Comparison of ENCODE assay signal across 8 cellular contexts in genomic region chr17:18185832-18186231, GRCh38. TPM values are rescaled to one million over a fixed set of nuclear protein-coding genes. Genes with fewer than 3 reads are reported as not detected.
DNase-seq lines count a peak whose midpoint lies in the region; ATAC-seq and TF ChIP-seq lines count a peak whose summit lies in the region.

No MANE protein-coding gene starts in this region.

- peaks cover 30% of the 10 kb centered on the region for H3K36me3 Mint-ChIP-seq in CD4-positive, CD25-positive, alpha-beta regulatory T cell
- peaks cover 40% of the 10 kb centered on the region for H3K36me3 Mint-ChIP-seq in nephron progenitor cell (ENCODE audit: low read depth)

- no peak for TF ChIP-seq CTCF in nephron progenitor cell (IDR thresholded peaks at IDR 0.05)

- peaks cover 16% of the 10 kb centered on the region for H3K36me3 ChIP-seq in CD4-positive, CD25-positive, alpha-beta regulatory T cell (ENCODE audit: control insufficient read depth, insufficient read depth, low read length)
- peaks cover 34% of the 10 kb centered on the region for H3K36me3 ChIP-seq in MG63

- H3K9me3 Mint-ChIP-seq in CD4-positive, CD25-positive, alpha-beta regulatory T cell: no peaks in the 10 kb centered on the region
- H3K9me3 Mint-ChIP-seq in nephron progenitor cell: no peaks in the 10 kb centered on the region

- no peaks in the 10 kb centered on the region for H3K9me3 ChIP-seq in CD4-positive, CD25-positive, alpha-beta regulatory T cell (ENCODE audit: control insufficient read depth in 2 of 2, low read length in 2 of 2)
- H3K9me3 ChIP-seq in MG63: no peaks in the 10 kb centered on the region

- H3K4me1 ChIP-seq in CD4-positive, CD25-positive, alpha-beta regulatory T cell (ENCODE audit: control insufficient read depth, insufficient read depth, low read length, poor library complexity, severe bottlenecking): peaks cover 71% of the 10 kb centered on the region

- peaks cover 6% of the 10 kb centered on the region for H3K27me3 Mint-ChIP-seq in CD4-positive, CD25-positive, alpha-beta regulatory T cell
- H3K27me3 Mint-ChIP-seq in nephron progenitor cell (ENCODE audit: low read depth, poor library complexity): no peaks in the 10 kb centered on the region

- H3K4me3 Mint-ChIP-seq in CD4-positive, CD25-positive, alpha-beta regulatory T cell: peak overlapping the region; percentile 97 to 98 (median 97)
- peak overlapping the region; percentile 95 for H3K4me3 Mint-ChIP-seq in nephron progenitor cell

- H3K27me3 ChIP-seq in CD4-positive, CD25-positive, alpha-beta regulatory T cell (ENCODE audit: control insufficient read depth, insufficient read depth, low read length): no peaks in the 10 kb centered on the region
- H3K27me3 ChIP-seq in MG63: no peaks in the 10 kb centered on the region

- H3K27ac Mint-ChIP-seq in CD4-positive, CD25-positive, alpha-beta regulatory T cell: peak overlapping the region in 2 of 3 donors; percentile 98
- peak overlapping the region; percentile 75 for H3K27ac Mint-ChIP-seq in nephron progenitor cell

- H3K27ac ChIP-seq in CD4-positive, CD25-positive, alpha-beta regulatory T cell (ENCODE audit: insufficient read depth, low read length, poor library complexity, severe bottlenecking): peak overlapping the region; percentile 96

- no peak for DNase-seq in CD4-positive, CD25-positive, alpha-beta regulatory T cell
- no peak for DNase-seq in MG63
- peak; percentile 50 for DNase-seq in dermis blood vessel endothelial cell
- no peak for DNase-seq in nephron progenitor cell
- no peak for DNase-seq in NCI-H1417 treated with DMSO at 0.1 percent for 48 hours (lab: John Stamatoyannopoulos, UW)
- DNase-seq in SKM-1 (lab: John Stamatoyannopoulos, UW; ENCODE audit: unreplicated experiment): no peak
- no peak for DNase-seq in ACHN

- H3K4me3 ChIP-seq in CD4-positive, CD25-positive, alpha-beta regulatory T cell (ENCODE audit: low read depth, low read length): peak overlapping the region; percentile 95
- H3K4me3 ChIP-seq in MG63: peak overlapping the region; percentile 80

- H3K4me1 Mint-ChIP-seq in CD4-positive, CD25-positive, alpha-beta regulatory T cell: peaks cover 8 to 78% (median 61%) of the 10 kb centered on the region in 4 donors
- peaks cover 74% of the 10 kb centered on the region for H3K4me1 Mint-ChIP-seq in nephron progenitor cell

- in situ Hi-C loops in ACHN (cut with HindIII; ENCODE audit: low pct_ligation_motif_present, low pct_unique_long_range_greater_than_20kb, low sequenced_read_pairs): no loop called here

- ATAC-seq in CD4-positive, CD25-positive, alpha-beta regulatory T cell (ENCODE audit: low read depth in 2 of 2): no peak
- no peak for ATAC-seq in GM19467 (IDR thresholded peaks at IDR 0.05; ENCODE audit: unreplicated experiment)

RNA-seq across cellular contexts. Expression of gene ALKBH5, which starts 2.2 kb away (rescaled TPM):
- total RNA-seq in CD4-positive, CD25-positive, alpha-beta regulatory T cell: 118 TPM
- polyA plus RNA-seq in CD4-positive, CD25-positive, alpha-beta regulatory T cell: 100 to 1,000 TPM; 102 to 123 (median 115) TPM
- total RNA-seq in MG63 (2014; rRNA removed; shearing (Covaris generic); ENCODE audit: low replicate concordance): 50.5 and 63.5 TPM in 2 replicates
- 95.1 and 104 TPM in 2 replicates for total RNA-seq in dermis blood vessel endothelial cell

RNA-seq across cellular contexts. Expression of gene LLGL1, which starts 39.6 kb away (rescaled TPM):
- total RNA-seq in CD4-positive, CD25-positive, alpha-beta regulatory T cell: 16.6 TPM
- polyA plus RNA-seq in CD4-positive, CD25-positive, alpha-beta regulatory T cell: 1 to 10 TPM; 1.0 to 2.2 (median 1.6) TPM
- 12.5 and 14.4 TPM in 2 replicates for total RNA-seq in MG63 (2014; rRNA removed; shearing (Covaris generic); ENCODE audit: low replicate concordance)
- total RNA-seq in dermis blood vessel endothelial cell: 27.9 and 40.0 TPM in 2 replicates
